ENCODE assay signal across 1 cellular context in the genomic region with DNA sequence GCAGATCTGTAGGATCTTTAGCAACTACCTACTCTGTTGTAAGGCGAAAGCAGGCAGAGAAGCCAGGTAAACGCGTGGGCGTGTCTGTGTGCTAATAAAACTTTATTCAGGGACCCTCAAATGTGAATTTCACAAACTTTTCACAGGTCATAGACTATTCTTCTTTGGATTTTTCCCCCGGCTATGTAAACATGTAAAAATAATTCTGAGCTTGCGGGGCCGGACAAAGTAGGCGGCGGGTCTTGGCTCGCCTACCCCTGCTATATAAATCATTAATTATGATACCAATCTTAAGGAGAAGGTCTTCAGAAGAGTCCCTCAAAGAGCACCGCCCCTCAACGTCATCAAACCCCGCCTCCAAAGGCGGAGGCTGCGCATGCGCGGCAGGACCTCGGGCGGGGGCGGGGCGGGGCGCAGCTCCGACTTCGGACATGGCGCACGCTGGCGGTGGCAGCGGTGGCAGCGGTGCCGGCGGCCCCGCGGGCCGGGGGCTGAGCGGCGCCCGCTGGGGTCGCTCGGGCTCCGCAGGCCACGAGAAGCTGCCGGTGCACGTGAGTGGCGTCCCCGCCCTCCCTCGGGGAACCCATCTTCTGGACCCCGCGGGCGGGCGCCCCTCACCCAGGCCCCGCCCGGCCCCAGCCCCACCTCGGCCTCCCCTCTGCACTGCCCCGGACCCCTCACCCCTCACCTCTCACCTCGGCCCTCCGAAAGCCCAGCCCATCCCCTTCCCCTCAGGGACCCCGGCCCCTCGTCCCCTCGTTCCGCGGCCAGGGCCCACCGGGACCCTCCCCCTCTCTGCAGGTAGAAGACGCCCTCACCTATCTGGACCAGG.
TF ChIP-seq lines count a peak whose summit lies in the region.

A gene with protein sequence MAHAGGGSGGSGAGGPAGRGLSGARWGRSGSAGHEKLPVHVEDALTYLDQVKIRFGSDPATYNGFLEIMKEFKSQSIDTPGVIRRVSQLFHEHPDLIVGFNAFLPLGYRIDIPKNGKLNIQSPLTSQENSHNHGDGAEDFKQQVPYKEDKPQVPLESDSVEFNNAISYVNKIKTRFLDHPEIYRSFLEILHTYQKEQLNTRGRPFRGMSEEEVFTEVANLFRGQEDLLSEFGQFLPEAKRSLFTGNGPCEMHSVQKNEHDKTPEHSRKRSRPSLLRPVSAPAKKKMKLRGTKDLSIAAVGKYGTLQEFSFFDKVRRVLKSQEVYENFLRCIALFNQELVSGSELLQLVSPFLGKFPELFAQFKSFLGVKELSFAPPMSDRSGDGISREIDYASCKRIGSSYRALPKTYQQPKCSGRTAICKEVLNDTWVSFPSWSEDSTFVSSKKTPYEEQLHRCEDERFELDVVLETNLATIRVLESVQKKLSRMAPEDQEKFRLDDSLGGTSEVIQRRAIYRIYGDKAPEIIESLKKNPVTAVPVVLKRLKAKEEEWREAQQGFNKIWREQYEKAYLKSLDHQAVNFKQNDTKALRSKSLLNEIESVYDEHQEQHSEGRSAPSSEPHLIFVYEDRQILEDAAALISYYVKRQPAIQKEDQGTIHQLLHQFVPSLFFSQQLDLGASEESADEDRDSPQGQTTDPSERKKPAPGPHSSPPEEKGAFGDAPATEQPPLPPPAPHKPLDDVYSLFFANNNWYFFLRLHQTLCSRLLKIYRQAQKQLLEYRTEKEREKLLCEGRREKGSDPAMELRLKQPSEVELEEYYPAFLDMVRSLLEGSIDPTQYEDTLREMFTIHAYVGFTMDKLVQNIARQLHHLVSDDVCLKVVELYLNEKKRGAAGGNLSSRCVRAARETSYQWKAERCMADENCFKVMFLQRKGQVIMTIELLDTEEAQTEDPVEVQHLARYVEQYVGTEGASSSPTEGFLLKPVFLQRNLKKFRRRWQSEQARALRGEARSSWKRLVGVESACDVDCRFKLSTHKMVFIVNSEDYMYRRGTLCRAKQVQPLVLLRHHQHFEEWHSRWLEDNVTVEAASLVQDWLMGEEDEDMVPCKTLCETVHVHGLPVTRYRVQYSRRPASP (plus strand): TSS at position 409 of the 832 bp plus-strand sequence. CDS start 23 bp downstream, at position 432.

TF ChIP-seq in SK-N-SH treated with all-trans-retinoic acid at 6 μM for 48 hours, 23 proteins besides CTCF, POLR2A, EP300 and RAD21 (continued from another document):
- TF ChIP-seq, protein P1, sequence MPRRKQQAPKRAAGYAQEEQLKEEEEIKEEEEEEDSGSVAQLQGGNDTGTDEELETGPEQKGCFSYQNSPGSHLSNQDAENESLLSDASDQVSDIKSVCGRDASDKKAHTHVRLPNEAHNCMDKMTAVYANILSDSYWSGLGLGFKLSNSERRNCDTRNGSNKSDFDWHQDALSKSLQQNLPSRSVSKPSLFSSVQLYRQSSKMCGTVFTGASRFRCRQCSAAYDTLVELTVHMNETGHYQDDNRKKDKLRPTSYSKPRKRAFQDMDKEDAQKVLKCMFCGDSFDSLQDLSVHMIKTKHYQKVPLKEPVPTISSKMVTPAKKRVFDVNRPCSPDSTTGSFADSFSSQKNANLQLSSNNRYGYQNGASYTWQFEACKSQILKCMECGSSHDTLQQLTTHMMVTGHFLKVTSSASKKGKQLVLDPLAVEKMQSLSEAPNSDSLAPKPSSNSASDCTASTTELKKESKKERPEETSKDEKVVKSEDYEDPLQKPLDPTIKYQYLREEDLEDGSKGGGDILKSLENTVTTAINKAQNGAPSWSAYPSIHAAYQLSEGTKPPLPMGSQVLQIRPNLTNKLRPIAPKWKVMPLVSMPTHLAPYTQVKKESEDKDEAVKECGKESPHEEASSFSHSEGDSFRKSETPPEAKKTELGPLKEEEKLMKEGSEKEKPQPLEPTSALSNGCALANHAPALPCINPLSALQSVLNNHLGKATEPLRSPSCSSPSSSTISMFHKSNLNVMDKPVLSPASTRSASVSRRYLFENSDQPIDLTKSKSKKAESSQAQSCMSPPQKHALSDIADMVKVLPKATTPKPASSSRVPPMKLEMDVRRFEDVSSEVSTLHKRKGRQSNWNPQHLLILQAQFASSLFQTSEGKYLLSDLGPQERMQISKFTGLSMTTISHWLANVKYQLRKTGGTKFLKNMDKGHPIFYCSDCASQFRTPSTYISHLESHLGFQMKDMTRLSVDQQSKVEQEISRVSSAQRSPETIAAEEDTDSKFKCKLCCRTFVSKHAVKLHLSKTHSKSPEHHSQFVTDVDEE (CRISPR knock-in tag; IDR thresholded peaks at IDR 0.05): no peak
- TF ChIP-seq PPARA (CRISPR knock-in tag; IDR thresholded peaks at IDR 0.05; ENCODE audit: borderline replicate concordance) (no peak), TCF4 (CRISPR knock-in tag; IDR thresholded peaks at IDR 0.05; ENCODE audit: borderline replicate concordance) (no peak), ZNF70 (CRISPR knock-in tag; IDR thresholded peaks at IDR 0.05) (no peak), ZC3H10 (CRISPR knock-in tag; IDR thresholded peaks at IDR 0.05) (no peak), TOX (CRISPR knock-in tag; IDR thresholded peaks at IDR 0.05; ENCODE audit: borderline replicate concordance) (no peak), ARNTL (CRISPR knock-in tag; IDR thresholded peaks at IDR 0.05; ENCODE audit: borderline replicate concordance, low read depth) (no peak)
TF ChIP-seq in SK-N-SH treated with all-trans-retinoic acid at 6 μM for 48 hours: peak in this region for 0.
